In the genomic region with DNA sequence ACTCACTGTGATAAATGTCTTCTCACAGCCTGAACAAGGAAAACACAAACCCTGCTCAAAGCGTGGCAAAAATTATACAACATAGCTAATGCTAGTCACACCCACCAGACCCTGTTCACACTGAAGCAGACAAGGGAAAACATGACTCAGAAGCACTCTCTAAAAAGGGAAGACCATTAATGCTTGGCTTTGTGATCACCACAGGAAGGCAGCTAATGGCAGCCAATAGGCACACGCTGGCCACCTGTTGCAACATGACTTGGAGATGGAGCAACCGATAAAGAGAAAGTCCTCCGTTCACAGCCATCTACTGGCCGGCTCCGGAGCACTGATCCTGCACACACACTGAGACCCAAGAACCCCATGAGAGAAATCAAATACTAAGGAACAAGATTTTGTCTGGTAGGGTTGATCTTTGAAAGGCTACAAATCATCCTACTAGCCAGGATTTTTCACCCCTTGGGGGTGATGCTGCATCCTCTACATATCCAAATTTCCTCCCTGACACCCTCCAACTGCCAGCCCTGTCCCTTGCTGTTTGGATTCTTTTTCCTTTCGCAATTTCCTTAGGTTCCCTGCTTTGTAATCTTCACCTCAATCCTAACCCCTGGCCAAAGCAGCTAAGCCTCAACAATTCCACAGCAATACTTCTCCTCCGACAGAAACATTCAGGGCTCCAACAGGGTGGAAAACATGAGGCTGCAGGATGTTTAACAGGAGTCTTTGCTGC, we compare ENCODE assay signal across 1 cellular context.
TF ChIP-seq lines count a peak whose summit lies in the region.

No MANE protein-coding gene starts in this region.

TF ChIP-seq in HepG2, 621 proteins besides CTCF, POLR2A, EP300 and RAD21 (continued from another document and continues in another):
- TF ChIP-seq, protein P1, sequence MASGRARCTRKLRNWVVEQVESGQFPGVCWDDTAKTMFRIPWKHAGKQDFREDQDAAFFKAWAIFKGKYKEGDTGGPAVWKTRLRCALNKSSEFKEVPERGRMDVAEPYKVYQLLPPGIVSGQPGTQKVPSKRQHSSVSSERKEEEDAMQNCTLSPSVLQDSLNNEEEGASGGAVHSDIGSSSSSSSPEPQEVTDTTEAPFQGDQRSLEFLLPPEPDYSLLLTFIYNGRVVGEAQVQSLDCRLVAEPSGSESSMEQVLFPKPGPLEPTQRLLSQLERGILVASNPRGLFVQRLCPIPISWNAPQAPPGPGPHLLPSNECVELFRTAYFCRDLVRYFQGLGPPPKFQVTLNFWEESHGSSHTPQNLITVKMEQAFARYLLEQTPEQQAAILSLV (CRISPR knock-in tag; IDR thresholded peaks at IDR 0.05; ENCODE audit: borderline replicate concordance): 0 out of 2 replicates have a peak, but pooled peaks have one; percentile 68
- peak; percentile 61 for TF ChIP-seq SMC3 (IDR thresholded peaks at IDR 0.05; ENCODE audit: low read length)
- TF ChIP-seq, protein P2, sequence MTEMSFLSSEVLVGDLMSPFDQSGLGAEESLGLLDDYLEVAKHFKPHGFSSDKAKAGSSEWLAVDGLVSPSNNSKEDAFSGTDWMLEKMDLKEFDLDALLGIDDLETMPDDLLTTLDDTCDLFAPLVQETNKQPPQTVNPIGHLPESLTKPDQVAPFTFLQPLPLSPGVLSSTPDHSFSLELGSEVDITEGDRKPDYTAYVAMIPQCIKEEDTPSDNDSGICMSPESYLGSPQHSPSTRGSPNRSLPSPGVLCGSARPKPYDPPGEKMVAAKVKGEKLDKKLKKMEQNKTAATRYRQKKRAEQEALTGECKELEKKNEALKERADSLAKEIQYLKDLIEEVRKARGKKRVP (CRISPR knock-in tag; IDR thresholded peaks at IDR 0.05): peak in 1 of 2 experiments; percentile 99; a peak in 2 of 4 replicates
- TF ChIP-seq HDAC2 (CRISPR knock-in tag; IDR thresholded peaks at IDR 0.05): peak; percentile 84; the same call in 1 of the 2 replicates
- no peak for TF ChIP-seq CAMTA2 (CRISPR knock-in tag; IDR thresholded peaks at IDR 0.05; ENCODE audit: borderline replicate concordance)
- TF ChIP-seq ISX (CRISPR knock-in tag; conservative IDR thresholded peaks at IDR 0.05): no peak
- TF ChIP-seq HOXA3 (CRISPR knock-in tag; IDR thresholded peaks at IDR 0.05): peak; percentile 63
- no peak for TF ChIP-seq SNAI1 (CRISPR knock-in tag; IDR thresholded peaks at IDR 0.05; ENCODE audit: borderline replicate concordance)
- peak; percentile 31; the same call in 1 of the 2 replicates for TF ChIP-seq ISL2 (CRISPR knock-in tag; IDR thresholded peaks at IDR 0.05)
- 0 out of 2 replicates have a peak, but pooled peaks have one; percentile 47 for TF ChIP-seq HOXA5 (CRISPR knock-in tag; IDR thresholded peaks at IDR 0.05)
- TF ChIP-seq ZSCAN29 (CRISPR knock-in tag; conservative IDR thresholded peaks at IDR 0.05): no peak
- TF ChIP-seq TCF7L2 (IDR thresholded peaks at IDR 0.05; ENCODE audit: low read depth, low read length): no peak
- TF ChIP-seq, protein P3, sequence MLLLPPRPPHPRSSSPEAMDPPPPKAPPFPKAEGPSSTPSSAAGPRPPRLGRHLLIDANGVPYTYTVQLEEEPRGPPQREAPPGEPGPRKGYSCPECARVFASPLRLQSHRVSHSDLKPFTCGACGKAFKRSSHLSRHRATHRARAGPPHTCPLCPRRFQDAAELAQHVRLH (CRISPR knock-in tag; IDR thresholded peaks at IDR 0.05; ENCODE audit: borderline replicate concordance, low read depth): 0 out of 2 replicates have a peak, but pooled peaks have one; percentile 36
- peak; percentile 45 for TF ChIP-seq RBFOX2 (IDR thresholded peaks at IDR 0.05; ENCODE audit: low read depth, low read length)
- TF ChIP-seq JUNB (CRISPR knock-in tag; IDR thresholded peaks at IDR 0.05; ENCODE audit: borderline replicate concordance): peak; percentile 56; the same call in 1 of the 2 replicates
- 0 out of 2 replicates have a peak, but pooled peaks have one; percentile 81 for TF ChIP-seq SMAD3 (CRISPR knock-in tag; IDR thresholded peaks at IDR 0.05)
- TF ChIP-seq, protein P4, sequence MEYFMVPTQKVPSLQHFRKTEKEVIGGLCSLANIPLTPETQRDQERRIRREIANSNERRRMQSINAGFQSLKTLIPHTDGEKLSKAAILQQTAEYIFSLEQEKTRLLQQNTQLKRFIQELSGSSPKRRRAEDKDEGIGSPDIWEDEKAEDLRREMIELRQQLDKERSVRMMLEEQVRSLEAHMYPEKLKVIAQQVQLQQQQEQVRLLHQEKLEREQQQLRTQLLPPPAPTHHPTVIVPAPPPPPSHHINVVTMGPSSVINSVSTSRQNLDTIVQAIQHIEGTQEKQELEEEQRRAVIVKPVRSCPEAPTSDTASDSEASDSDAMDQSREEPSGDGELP (IDR thresholded peaks at IDR 0.05; ENCODE audit: borderline replicate concordance, low read depth): 0 out of 2 replicates have a peak, but pooled peaks have one; percentile 32
- no peak for TF ChIP-seq ZNF619 (CRISPR knock-in tag; IDR thresholded peaks at IDR 0.05)
- TF ChIP-seq TEAD3 (CRISPR knock-in tag; optimal IDR thresholded peaks at IDR 0.05; ENCODE audit: borderline replicate concordance): peak; percentile 59
- TF ChIP-seq, protein P5, sequence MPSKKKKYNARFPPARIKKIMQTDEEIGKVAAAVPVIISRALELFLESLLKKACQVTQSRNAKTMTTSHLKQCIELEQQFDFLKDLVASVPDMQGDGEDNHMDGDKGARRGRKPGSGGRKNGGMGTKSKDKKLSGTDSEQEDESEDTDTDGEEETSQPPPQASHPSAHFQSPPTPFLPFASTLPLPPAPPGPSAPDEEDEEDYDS (CRISPR knock-in tag; IDR thresholded peaks at IDR 0.05): peak; percentile 84
- TF ChIP-seq PITX1 (CRISPR knock-in tag; IDR thresholded peaks at IDR 0.05): 0 out of 2 replicates have a peak, but pooled peaks have one; percentile 36
- peak; percentile 60; the same call in 1 of the 2 replicates for TF ChIP-seq ZBTB20 (CRISPR knock-in tag; IDR thresholded peaks at IDR 0.05; ENCODE audit: borderline replicate concordance, low read depth)
- TF ChIP-seq ZNF552 (CRISPR knock-in tag; IDR thresholded peaks at IDR 0.05; ENCODE audit: borderline replicate concordance): no peak
- TF ChIP-seq THAP11 (CRISPR knock-in tag; IDR thresholded peaks at IDR 0.05): peak; percentile 74
- TF ChIP-seq HMG20A (CRISPR knock-in tag; IDR thresholded peaks at IDR 0.05; ENCODE audit: borderline replicate concordance): peak; percentile 46; the same call in 1 of the 2 replicates
- peak; percentile 60; the same call in 1 of the 2 replicates for TF ChIP-seq BCL6 (CRISPR knock-in tag; IDR thresholded peaks at IDR 0.05)
- TF ChIP-seq, protein P6, sequence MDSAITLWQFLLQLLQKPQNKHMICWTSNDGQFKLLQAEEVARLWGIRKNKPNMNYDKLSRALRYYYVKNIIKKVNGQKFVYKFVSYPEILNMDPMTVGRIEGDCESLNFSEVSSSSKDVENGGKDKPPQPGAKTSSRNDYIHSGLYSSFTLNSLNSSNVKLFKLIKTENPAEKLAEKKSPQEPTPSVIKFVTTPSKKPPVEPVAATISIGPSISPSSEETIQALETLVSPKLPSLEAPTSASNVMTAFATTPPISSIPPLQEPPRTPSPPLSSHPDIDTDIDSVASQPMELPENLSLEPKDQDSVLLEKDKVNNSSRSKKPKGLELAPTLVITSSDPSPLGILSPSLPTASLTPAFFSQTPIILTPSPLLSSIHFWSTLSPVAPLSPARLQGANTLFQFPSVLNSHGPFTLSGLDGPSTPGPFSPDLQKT (CRISPR knock-in tag; IDR thresholded peaks at IDR 0.05; ENCODE audit: borderline replicate concordance): no peak
- TF ChIP-seq, protein P7, sequence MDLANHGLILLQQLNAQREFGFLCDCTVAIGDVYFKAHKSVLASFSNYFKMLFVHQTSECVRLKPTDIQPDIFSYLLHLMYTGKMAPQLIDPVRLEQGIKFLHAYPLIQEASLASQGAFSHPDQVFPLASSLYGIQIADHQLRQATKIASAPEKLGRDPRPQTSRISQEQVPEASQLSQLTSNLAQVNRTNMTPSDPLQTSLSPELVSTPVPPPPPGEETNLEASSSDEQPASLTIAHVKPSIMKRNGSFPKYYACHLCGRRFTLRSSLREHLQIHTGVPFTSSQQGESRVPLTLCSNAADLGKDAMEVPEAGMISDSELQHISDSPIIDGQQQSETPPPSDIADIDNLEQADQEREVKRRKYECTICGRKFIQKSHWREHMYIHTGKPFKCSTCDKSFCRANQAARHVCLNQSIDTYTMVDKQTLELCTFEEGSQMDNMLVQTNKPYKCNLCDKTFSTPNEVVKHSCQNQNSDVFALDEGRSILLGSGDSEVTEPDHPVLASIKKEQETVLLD (CRISPR knock-in tag; IDR thresholded peaks at IDR 0.05; ENCODE audit: low read depth): no peak
- TF ChIP-seq RARA (CRISPR knock-in tag; IDR thresholded peaks at IDR 0.05): 0 out of 2 replicates have a peak, but pooled peaks have one; percentile 19
- peak; percentile 62; the same call in 1 of the 2 replicates for TF ChIP-seq HMG20B (CRISPR knock-in tag; conservative IDR thresholded peaks at IDR 0.05)
- no peak for TF ChIP-seq NR1H2 (CRISPR knock-in tag; IDR thresholded peaks at IDR 0.05; ENCODE audit: borderline replicate concordance, low read depth)
- TF ChIP-seq ZSCAN31 (CRISPR knock-in tag; IDR thresholded peaks at IDR 0.05; ENCODE audit: low read depth): 0 out of 2 replicates have a peak, but pooled peaks have one; percentile 66
- TF ChIP-seq YEATS4 (CRISPR knock-in tag; IDR thresholded peaks at IDR 0.05; ENCODE audit: borderline replicate concordance): peak; percentile 50; the same call in 1 of the 2 replicates
- peak; percentile 50; the same call in 1 of the 2 replicates for TF ChIP-seq LCORL (IDR thresholded peaks at IDR 0.05)
- 0 out of 2 replicates have a peak, but pooled peaks have one; percentile 8 for TF ChIP-seq LCORL (CRISPR knock-in tag; IDR thresholded peaks at IDR 0.05)
- TF ChIP-seq CEBPG (CRISPR knock-in tag; IDR thresholded peaks at IDR 0.05): peak; percentile 99
- TF ChIP-seq ZNF44 (CRISPR knock-in tag; IDR thresholded peaks at IDR 0.05): no peak
- TF ChIP-seq, protein P8, sequence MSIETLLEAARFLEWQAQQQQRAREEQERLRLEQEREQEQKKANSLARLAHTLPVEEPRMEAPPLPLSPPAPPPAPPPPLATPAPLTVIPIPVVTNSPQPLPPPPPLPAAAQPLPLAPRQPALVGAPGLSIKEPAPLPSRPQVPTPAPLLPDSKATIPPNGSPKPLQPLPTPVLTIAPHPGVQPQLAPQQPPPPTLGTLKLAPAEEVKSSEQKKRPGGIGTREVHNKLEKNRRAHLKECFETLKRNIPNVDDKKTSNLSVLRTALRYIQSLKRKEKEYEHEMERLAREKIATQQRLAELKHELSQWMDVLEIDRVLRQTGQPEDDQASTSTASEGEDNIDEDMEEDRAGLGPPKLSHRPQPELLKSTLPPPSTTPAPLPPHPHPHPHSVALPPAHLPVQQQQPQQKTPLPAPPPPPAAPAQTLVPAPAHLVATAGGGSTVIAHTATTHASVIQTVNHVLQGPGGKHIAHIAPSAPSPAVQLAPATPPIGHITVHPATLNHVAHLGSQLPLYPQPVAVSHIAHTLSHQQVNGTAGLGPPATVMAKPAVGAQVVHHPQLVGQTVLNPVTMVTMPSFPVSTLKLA (IDR thresholded peaks at IDR 0.05): peak; percentile 49
- peak; percentile 48; the same call in 1 of the 2 replicates for TF ChIP-seq GABPB1 (CRISPR knock-in tag; IDR thresholded peaks at IDR 0.05)
- peak; percentile 64; the same call in 1 of the 2 replicates for TF ChIP-seq ZNF3 (CRISPR knock-in tag; IDR thresholded peaks at IDR 0.05)
- TF ChIP-seq ZNF264 (CRISPR knock-in tag; IDR thresholded peaks at IDR 0.05): peak; percentile 77; the same call in 1 of the 2 replicates
- TF ChIP-seq SNAPC2 (CRISPR knock-in tag; IDR thresholded peaks at IDR 0.05): 0 out of 2 replicates have a peak, but pooled peaks have one; percentile 46
- TF ChIP-seq, protein P9, sequence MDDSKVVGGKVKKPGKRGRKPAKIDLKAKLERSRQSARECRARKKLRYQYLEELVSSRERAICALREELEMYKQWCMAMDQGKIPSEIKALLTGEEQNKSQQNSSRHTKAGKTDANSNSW (CRISPR knock-in tag; IDR thresholded peaks at IDR 0.05; ENCODE audit: borderline replicate concordance): no peak
- peak; percentile 59; the same call in 1 of the 2 replicates for TF ChIP-seq ELF4 (CRISPR knock-in tag; IDR thresholded peaks at IDR 0.05; ENCODE audit: borderline replicate concordance)
- no peak for TF ChIP-seq FOXP1 (IDR thresholded peaks at IDR 0.05)
- peak; percentile 33; the same call in 1 of the 2 replicates for TF ChIP-seq FOXP1 (CRISPR knock-in tag; IDR thresholded peaks at IDR 0.05)
- peak; percentile 63 for TF ChIP-seq ASH2L (IDR thresholded peaks at IDR 0.05; ENCODE audit: insufficient read length, low read depth, low read length)
- peak; percentile 27; the same call in 1 of the 2 replicates for TF ChIP-seq ZFP1 (CRISPR knock-in tag; IDR thresholded peaks at IDR 0.05)
- TF ChIP-seq ZSCAN9 (CRISPR knock-in tag; IDR thresholded peaks at IDR 0.05; ENCODE audit: borderline replicate concordance): peak; percentile 35; the same call in 1 of the 2 replicates
- TF ChIP-seq IRF2 (CRISPR knock-in tag; IDR thresholded peaks at IDR 0.05): peak; percentile 45; the same call in 1 of the 2 replicates
- TF ChIP-seq KLF6 (CRISPR knock-in tag; IDR thresholded peaks at IDR 0.05): no peak
- TF ChIP-seq, protein P10, sequence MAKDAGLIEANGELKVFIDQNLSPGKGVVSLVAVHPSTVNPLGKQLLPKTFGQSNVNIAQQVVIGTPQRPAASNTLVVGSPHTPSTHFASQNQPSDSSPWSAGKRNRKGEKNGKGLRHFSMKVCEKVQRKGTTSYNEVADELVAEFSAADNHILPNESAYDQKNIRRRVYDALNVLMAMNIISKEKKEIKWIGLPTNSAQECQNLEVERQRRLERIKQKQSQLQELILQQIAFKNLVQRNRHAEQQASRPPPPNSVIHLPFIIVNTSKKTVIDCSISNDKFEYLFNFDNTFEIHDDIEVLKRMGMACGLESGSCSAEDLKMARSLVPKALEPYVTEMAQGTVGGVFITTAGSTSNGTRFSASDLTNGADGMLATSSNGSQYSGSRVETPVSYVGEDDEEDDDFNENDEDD (CRISPR knock-in tag; IDR thresholded peaks at IDR 0.05; ENCODE audit: borderline replicate concordance): peak; percentile 52; the same call in 1 of the 2 replicates
- TF ChIP-seq YY1 (IDR thresholded peaks at IDR 0.05; ENCODE audit: insufficient read depth, insufficient replicate concordance, low read depth, low read length): peak; percentile 56
- TF ChIP-seq MED1 (CRISPR knock-in tag; IDR thresholded peaks at IDR 0.05): peak; percentile 43
- TF ChIP-seq ZNF788 (CRISPR knock-in tag; IDR thresholded peaks at IDR 0.05; ENCODE audit: borderline replicate concordance): peak; percentile 84; the same call in 1 of the 2 replicates
- no peak for TF ChIP-seq ZNF678 (CRISPR knock-in tag; IDR thresholded peaks at IDR 0.05)
- TF ChIP-seq POLR2G (IDR thresholded peaks at IDR 0.05; ENCODE audit: low read depth, low read length): 0 out of 2 replicates have a peak, but pooled peaks have one; percentile 21
- TF ChIP-seq, protein P11, sequence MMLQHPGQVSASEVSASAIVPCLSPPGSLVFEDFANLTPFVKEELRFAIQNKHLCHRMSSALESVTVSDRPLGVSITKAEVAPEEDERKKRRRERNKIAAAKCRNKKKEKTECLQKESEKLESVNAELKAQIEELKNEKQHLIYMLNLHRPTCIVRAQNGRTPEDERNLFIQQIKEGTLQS (CRISPR knock-in tag; IDR thresholded peaks at IDR 0.05): 0 out of 2 replicates have a peak, but pooled peaks have one; percentile 19
- TF ChIP-seq ZNF138 (CRISPR knock-in tag; IDR thresholded peaks at IDR 0.05; ENCODE audit: low read depth): 0 out of 2 replicates have a peak, but pooled peaks have one; percentile 37
